In the genomic region with DNA sequence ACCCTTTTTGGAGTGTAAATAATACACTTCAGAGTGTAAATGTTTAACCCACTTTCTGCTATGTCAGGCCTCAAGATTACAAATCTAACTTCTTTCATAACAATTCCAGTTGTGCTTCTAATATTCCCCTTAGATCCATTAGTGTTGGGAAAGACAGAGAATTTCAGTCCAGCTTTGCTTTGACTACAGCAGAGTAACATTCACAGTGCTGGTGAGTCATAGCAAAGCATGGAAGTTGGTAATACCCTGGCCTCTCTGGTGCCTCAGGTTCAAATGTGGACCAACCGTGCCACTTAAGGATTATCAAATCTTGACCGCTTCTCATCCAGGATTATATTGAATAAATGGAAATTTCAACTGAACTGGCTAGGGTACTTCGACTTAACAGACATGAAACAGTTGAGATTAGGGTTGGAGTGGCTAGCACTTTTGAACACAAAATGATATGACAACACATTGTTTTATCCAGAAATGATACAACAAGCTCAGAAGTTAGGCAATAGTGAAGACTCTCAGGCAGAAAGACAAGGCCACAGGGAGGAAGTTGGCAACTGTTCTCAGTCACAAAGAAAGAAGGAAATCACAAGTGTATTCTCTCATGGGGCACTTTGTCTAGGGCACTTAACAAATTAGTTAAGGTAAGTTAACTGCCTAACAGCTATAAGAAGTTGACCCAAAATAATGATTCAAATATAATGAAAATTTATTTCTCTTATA, we compare ENCODE assay signal across 9 cellular contexts. TPM values are rescaled to one million over a fixed set of nuclear protein-coding genes. Genes with fewer than 3 reads are reported as not detected.
DNase-seq lines count a peak whose midpoint lies in the region; ATAC-seq, FAIRE-seq and TF ChIP-seq lines count a peak whose summit lies in the region.
"Had no signal": no experiment of that assay in that cellular context is flagged by ENCODE, and none has a peak within 500 bp of the region (broad histone marks: within the 10 kb centered on the region; RNA-seq: fewer than 3 reads in every experiment).

No MANE protein-coding gene starts in this region.

- H3K27me3 ChIP-seq in PC-9 (ENCODE audit: insufficient read depth, low read depth) (no peaks in the 10 kb centered on the region), gastrocnemius medialis (no peaks in the 10 kb centered on the region)

- no peaks in the 10 kb centered on the region for H3K27me3 Mint-ChIP-seq in stimulated activated memory B cell treated with anti-CD40 and anti-IgM and Interleukin-4, amounts not matched to agents 10 μg/mL and 1 μg/mL and 100 μg/mL, for 72 hours
- H3K27me3 Mint-ChIP-seq: central memory CD8-positive, alpha-beta T cell had no signal

- H3K4me3 ChIP-seq in PC-9 (no peak overlapping the region), fibroblast of mammary gland (ENCODE audit: control insufficient read depth, low read depth, low read length) (no peak overlapping the region), gastrocnemius medialis (no peak overlapping the region)

- no peak overlapping the region for H3K27ac Mint-ChIP-seq in stimulated activated memory B cell treated with anti-CD40 and anti-IgM and Interleukin-4, amounts not matched to agents 10 μg/mL and 1 μg/mL and 100 μg/mL, for 72 hours

- no peak for TF ChIP-seq POLR2A in gastrocnemius medialis (IDR thresholded peaks at IDR 0.05)

- POLR2A ChIA-PET in PC-9 (lab: Charles Lee; ENCODE audit: unreplicated experiment): interaction anchor here (0.6 kb wide), 3 partner anchors 13 to 33 kb away, joined by 3 to 12 read pairs (median 7); partner anchors contain the start of gene RASA1

- CTCF ChIA-PET in PC-9 (lab: Charles Lee): no interaction called here

- no peaks in the 10 kb centered on the region for H3K4me1 Mint-ChIP-seq in stimulated activated memory B cell treated with anti-CD40 and anti-IgM and Interleukin-4, amounts not matched to agents 10 μg/mL and 1 μg/mL and 100 μg/mL, for 72 hours
- H3K4me1 Mint-ChIP-seq: central memory CD8-positive, alpha-beta T cell had no signal

- no peaks in the 10 kb centered on the region for H3K79me2 ChIP-seq in PC-9 (ENCODE audit: low read depth)

- H3K9me2 ChIP-seq in PC-9 (ENCODE audit: insufficient read depth): no peaks in the 10 kb centered on the region

- H3K9me3 ChIP-seq in PC-9 (ENCODE audit: insufficient read depth, low read depth): no peaks in the 10 kb centered on the region
- H3K9me3 ChIP-seq in gastrocnemius medialis: no peaks in the 10 kb centered on the region

- no TSS peak for BruUV-seq in PC-9 (replicated peaks; lab: Mats Ljungman, UMichigan)

- H3K9me3 Mint-ChIP-seq in stimulated activated memory B cell treated with anti-CD40 and anti-IgM and Interleukin-4, amounts not matched to agents 10 μg/mL and 1 μg/mL and 100 μg/mL, for 72 hours: no peaks in the 10 kb centered on the region
- H3K9me3 Mint-ChIP-seq: central memory CD8-positive, alpha-beta T cell had no signal

- intact Hi-C loops in PC-9 (cut with micrococcal nuclease; ENCODE audit: unreplicated experiment): no loop called here
- intact Hi-C loops in gastrocnemius medialis (cut with DNase I; ENCODE audit: low total_unique reads): no loop called here

- peak overlapping the region; percentile 5; the same call in 1 of the 2 replicates for H2AFZ ChIP-seq in PC-9

- DNase-seq in PC-9 (peak in 1 of 2 experiments; percentile 57), fibroblast of mammary gland (ENCODE audit: low read depth) (peak; percentile 86), gastrocnemius medialis (peak in 1 of 2 donors; percentile 22), NCI-H2171 (lab: John Stamatoyannopoulos, UW) (no peak), NCI-H510A treated with DMSO at 0.1 percent for 48 hours (lab: John Stamatoyannopoulos, UW) (no peak), D721Med (ENCODE audit: insufficient read length, low spot score) (no peak)

- no peak overlapping the region for H3K4me2 ChIP-seq in PC-9

- no peaks in the 10 kb centered on the region for H3F3A ChIP-seq in PC-9 (ENCODE audit: insufficient read depth, low read depth)

- no peaks in the 10 kb centered on the region for H4K20me1 ChIP-seq in PC-9 (ENCODE audit: insufficient read depth)

- H3K4me3 Mint-ChIP-seq in stimulated activated memory B cell treated with anti-CD40 and anti-IgM and Interleukin-4, amounts not matched to agents 10 μg/mL and 1 μg/mL and 100 μg/mL, for 72 hours: no peak overlapping the region
- H3K4me3 Mint-ChIP-seq: central memory CD8-positive, alpha-beta T cell had no signal

- H3K36me3 Mint-ChIP-seq in stimulated activated memory B cell treated with anti-CD40 and anti-IgM and Interleukin-4, amounts not matched to agents 10 μg/mL and 1 μg/mL and 100 μg/mL, for 72 hours: no peaks in the 10 kb centered on the region

- H3K4me1 ChIP-seq in PC-9 (replicated peaks; ENCODE audit: insufficient read depth) (no peaks in the 10 kb centered on the region), gastrocnemius medialis (no peaks in the 10 kb centered on the region)

- ATAC-seq in GM18502 (IDR thresholded peaks at IDR 0.05; ENCODE audit: poor library complexity, unreplicated experiment) (peak; percentile 42), gastrocnemius medialis (peak; percentile 76 to 86)
- ATAC-seq in stimulated activated memory B cell treated with anti-CD40 and anti-IgM and Interleukin-4, amounts not matched to agents 10 μg/mL and 1 μg/mL and 100 μg/mL, for 72 hours: no peak

- in situ Hi-C loops in gastrocnemius medialis (cut with MboI; ENCODE audit: low sequenced_read_pairs in 4 of 4): no loop called here

- H3K27ac ChIP-seq in PC-9 (no peak overlapping the region), gastrocnemius medialis (peak overlapping the region in 2 of 4 donors; percentile 26 to 36)

- FAIRE-seq in D721Med (lab: Jason Lieb, UNC): no peak

- H3K36me3 ChIP-seq in PC-9 (ENCODE audit: low read depth): no peaks in the 10 kb centered on the region
- H3K36me3 ChIP-seq in gastrocnemius medialis: no peaks in the 10 kb centered on the region

- TF ChIP-seq CTCF in PC-9 (conservative IDR thresholded peaks at IDR 0.05) (no peak), fibroblast of mammary gland (conservative IDR thresholded peaks at IDR 0.05; ENCODE audit: control insufficient read depth, insufficient read depth, low read depth, low read length) (no peak), gastrocnemius medialis (IDR thresholded peaks at IDR 0.05 in 4 of 5, conservative IDR thresholded peaks at IDR 0.05 in 1 of 5) (no peak), D721Med (IDR thresholded peaks at IDR 0.05; ENCODE audit: insufficient read depth, missing control alignments) (no peak)

RNA-seq across cellular contexts. Expression of gene RASA1, which starts 24.4 kb away (rescaled TPM):
- total RNA-seq in PC-9 (2021) (55.0 and 66.6 TPM in 2 replicates), gastrocnemius medialis (10 to 100 TPM; 12.0 to 16.8 (median 12.2) TPM)
